In the genomic region with DNA sequence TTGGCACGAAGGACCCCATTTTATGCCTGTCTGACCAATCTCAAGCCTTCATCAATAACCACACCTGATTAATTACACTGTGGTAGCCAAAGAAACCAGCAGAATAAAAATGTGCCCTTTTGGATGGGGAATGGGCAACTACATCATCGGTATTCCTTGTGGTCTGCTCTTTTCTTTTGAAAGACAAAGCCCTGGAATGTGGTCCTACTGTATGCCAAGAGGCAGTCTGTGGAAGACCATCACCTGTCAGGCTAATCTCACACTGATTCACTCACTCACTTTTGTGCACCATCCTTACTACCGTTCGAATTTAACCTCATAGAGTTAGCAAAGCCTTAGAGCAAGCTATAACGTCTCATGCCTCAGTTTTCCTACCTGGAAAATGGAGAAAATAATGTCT, we compare ENCODE assay signal across 20 cellular contexts.
DNase-seq lines count a peak whose midpoint lies in the region; ATAC-seq and TF ChIP-seq lines count a peak whose summit lies in the region.
"Had no signal": no experiment of that assay in that cellular context is flagged by ENCODE, and none has a peak within 500 bp of the region (broad histone marks: within the 10 kb centered on the region; RNA-seq: fewer than 3 reads in every experiment).

No MANE protein-coding gene starts in this region.

- POLR2A ChIA-PET in WTC11 (lab: Charles Lee) = no interaction called here

- 0 out of 2 replicates have a peak, but pooled peaks cover 3% of the 10 kb centered on the region for H3K4me1 ChIP-seq in GM23338 (ENCODE audit: insufficient read depth)
- H3K4me1 ChIP-seq: BLaER1, Caco-2 had no signal

- no peaks in the 10 kb centered on the region for H3K27me3 ChIP-seq in GM23338 (ENCODE audit: insufficient read depth)
- H3K27me3 ChIP-seq: BLaER1 had no signal

- H3F3A ChIP-seq in GM23338 (replicated peaks; ENCODE audit: low read depth) = no peaks in the 10 kb centered on the region

- intact Hi-C loops in cardiac septum (cut with DNase I) = no loop called here

- CTCF ChIA-PET in WTC11 (lab: Charles Lee) = no interaction called here

- H3K36me3 Mint-ChIP-seq in GM23338 (ENCODE audit: low read depth) (no peaks in the 10 kb centered on the region), WTC11 (no peaks in the 10 kb centered on the region)
- H3K36me3 Mint-ChIP-seq: CD4-positive, CD25-positive, alpha-beta regulatory T cell; CD8-positive, alpha-beta T cell had no signal

- no peaks in the 10 kb centered on the region for H3K9me3 Mint-ChIP-seq in GM23338
- no peaks in the 10 kb centered on the region for H3K9me3 Mint-ChIP-seq in WTC11

- H3K27ac Mint-ChIP-seq in GM23338 = no peak overlapping the region
- H3K27ac Mint-ChIP-seq in WTC11 = no peak overlapping the region
- H3K27ac Mint-ChIP-seq: B cell; CD4-positive, CD25-positive, alpha-beta regulatory T cell; CD8-positive, alpha-beta T cell had no signal

- no peak overlapping the region for H3K4me3 Mint-ChIP-seq in GM23338
- H3K4me3 Mint-ChIP-seq in WTC11 = no peak overlapping the region
- H3K4me3 Mint-ChIP-seq: B cell; CD4-positive, CD25-positive, alpha-beta regulatory T cell; CD8-positive, alpha-beta T cell had no signal

- no peaks in the 10 kb centered on the region for H3K9me2 ChIP-seq in GM23338 (ENCODE audit: insufficient read depth)

- H2AFZ ChIP-seq in GM23338 = no peak overlapping the region
- H2AFZ ChIP-seq: GM23248 had no signal

- H4K20me1 ChIP-seq in GM23338 (replicated peaks; ENCODE audit: insufficient read depth) = no peaks in the 10 kb centered on the region
- H4K20me1 ChIP-seq: BLaER1 had no signal

- H3K4me2 ChIP-seq in GM23338 = no peak overlapping the region
- H3K4me2 ChIP-seq: BLaER1 had no signal

- H3K4me1 Mint-ChIP-seq in GM23338 (peaks cover 11% of the 10 kb centered on the region), WTC11 (peaks cover 8% of the 10 kb centered on the region)
- H3K4me1 Mint-ChIP-seq: B cell; CD4-positive, CD25-positive, alpha-beta regulatory T cell had no signal

- no peak overlapping the region for H3K27ac ChIP-seq in GM23338 (ENCODE audit: low read depth)
- H3K27ac ChIP-seq: 22Rv1, BLaER1, C4-2B, GM23248 had no signal

- TF ChIP-seq CTCF in GM23338 (conservative IDR thresholded peaks at IDR 0.05; ENCODE audit: low read depth in 2 of 2) (no peak), WTC11 (IDR thresholded peaks at IDR 0.05) (no peak)

- H3K36me3 ChIP-seq in GM23338 (ENCODE audit: insufficient read depth) = no peaks in the 10 kb centered on the region
- H3K36me3 ChIP-seq: BLaER1 had no signal

- ATAC-seq in GM23338 (peak; percentile 91), WTC11 (peak; percentile 90), HG03159 (IDR thresholded peaks at IDR 0.05; ENCODE audit: unreplicated experiment) (no peak)
- ATAC-seq: CD8-positive, alpha-beta T cell; GM12878 had no signal

- H3K79me2 ChIP-seq in GM23338 (replicated peaks; ENCODE audit: insufficient read depth) = no peaks in the 10 kb centered on the region

- DNase-seq in GM23338 (ENCODE audit: low spot score) (peak; percentile 67), WTC11 (ENCODE audit: low spot score) (no peak), iPS DF 19.7 (ENCODE audit: low read depth, low spot score) (peak; percentile 9), iPS-NIHi7 (ENCODE audit: extremely low spot score) (peak; percentile 23), cardiac septum (ENCODE audit: low spot score) (no peak), GF-D8 (lab: John Stamatoyannopoulos, UW) (no peak), NCI-H2196 treated with DMSO at 0.1 percent for 48 hours (lab: John Stamatoyannopoulos, UW; ENCODE audit: unreplicated experiment) (no peak)
- DNase-seq: Caco-2; CD4-positive, CD25-positive, alpha-beta regulatory T cell; CD8-positive, alpha-beta T cell; DMS153; DND-41; GM23248; HCEC 1CT had no signal

- no peaks in the 10 kb centered on the region for H3K27me3 Mint-ChIP-seq in GM23338 (ENCODE audit: insufficient read depth, low read depth, poor library complexity)
- H3K27me3 Mint-ChIP-seq in WTC11 (ENCODE audit: low read depth) = no peaks in the 10 kb centered on the region
- H3K27me3 Mint-ChIP-seq: B cell; CD4-positive, CD25-positive, alpha-beta regulatory T cell had no signal

- no peak overlapping the region for H3K4me3 ChIP-seq in GM23338
- H3K4me3 ChIP-seq: BLaER1, GM12878, GM23248 had no signal

TF ChIP-seq in GM23338, 12 proteins besides CTCF, POLR2A, EP300 and RAD21:
- TF ChIP-seq ETS1 (IDR thresholded peaks at IDR 0.05) (no peak), ZNF114 (CRISPR knock-in tag; IDR thresholded peaks at IDR 0.05) (no peak), JUNB (IDR thresholded peaks at IDR 0.05; ENCODE audit: unreplicated experiment) (no peak), STAT1 (IDR thresholded peaks at IDR 0.05; ENCODE audit: unreplicated experiment) (no peak)

TF ChIP-seq in WTC11, 78 proteins besides CTCF, POLR2A, EP300 and RAD21:
- TF ChIP-seq ETV6 (CRISPR knock-in tag; IDR thresholded peaks at IDR 0.05) (no peak), ELF4 (CRISPR knock-in tag; IDR thresholded peaks at IDR 0.05; ENCODE audit: low read depth) (no peak), JAZF1 (CRISPR knock-in tag; IDR thresholded peaks at IDR 0.05) (no peak), NFYB (CRISPR knock-in tag; conservative IDR thresholded peaks at IDR 0.05; ENCODE audit: low read depth) (no peak), TEAD4 (CRISPR knock-in tag; IDR thresholded peaks at IDR 0.05) (no peak)
- TF ChIP-seq, protein P1, sequence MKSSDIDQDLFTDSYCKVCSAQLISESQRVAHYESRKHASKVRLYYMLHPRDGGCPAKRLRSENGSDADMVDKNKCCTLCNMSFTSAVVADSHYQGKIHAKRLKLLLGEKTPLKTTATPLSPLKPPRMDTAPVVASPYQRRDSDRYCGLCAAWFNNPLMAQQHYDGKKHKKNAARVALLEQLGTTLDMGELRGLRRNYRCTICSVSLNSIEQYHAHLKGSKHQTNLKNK (CRISPR knock-in tag; IDR thresholded peaks at IDR 0.05) = no peak

Comparison
In these comparisons a context has a peak if more than half of its experiments do, and no peak if none do; other contexts are left out.
1. DNase-seq: peak in GM23338 (single experiment), iPS DF 19.7 (single experiment) and iPS-NIHi7 (single experiment); none in WTC11 (single experiment), cardiac septum (single experiment), GF-D8 (single experiment) and NCI-H2196 treated with DMSO at 0.1 percent for 48 hours (single experiment).